27 cellular contexts compared by ENCODE assay signal in the genomic region with DNA sequence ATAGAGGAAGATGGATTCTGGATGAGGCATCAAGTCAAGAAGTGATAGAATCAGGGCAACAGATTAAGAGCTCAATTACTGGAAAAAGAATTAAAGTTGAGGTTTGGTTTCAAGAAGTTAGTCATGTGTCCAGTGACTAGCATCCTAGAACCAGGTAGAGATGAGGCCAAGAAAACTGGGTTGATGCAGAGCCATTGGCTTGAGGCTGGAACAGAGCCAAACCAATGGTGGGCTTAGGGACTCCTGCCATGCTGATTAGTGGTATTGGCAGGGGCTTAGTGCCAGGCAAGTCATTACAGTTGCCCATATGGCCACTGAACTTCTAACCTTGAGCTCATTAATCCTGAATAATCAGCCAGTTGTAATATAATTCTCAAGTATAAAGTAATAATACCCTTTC.
"Had no signal": no experiment of that assay in that cellular context is flagged by ENCODE, and none has a peak within 500 bp of the region (broad histone marks: within the 10 kb centered on the region; RNA-seq: fewer than 3 reads in every experiment).

No MANE protein-coding gene starts in this region.

- DNase-seq: activated CD4-positive, alpha-beta T cell treated with anti-CD3 and anti-CD28 coated beads for 48 hours; activated CD4-positive, alpha-beta T cell treated with anti-CD3 and anti-CD28 coated beads, Interleukin-2, amount 50 U/mL, for 48 hours; activated CD8-positive, alpha-beta memory T cell treated with anti-CD3 and anti-CD28 coated beads for 24 hours; activated effector memory CD4-positive, alpha-beta T cell treated with Interleukin-2 at 50 U/mL for 16 hours; activated naive CD4-positive, alpha-beta T cell treated with Interleukin-2 at 50 U/mL for 16 hours; central memory CD4-positive, alpha-beta T cell; foreskin keratinocyte; heart left ventricle; hypothalamus; immature natural killer cell; kidney; left colon; midbrain; naive thymus-derived CD4-positive, alpha-beta T cell; nucleus accumbens; pancreas; psoas muscle; stimulated activated naive CD4-positive, alpha-beta T cell treated with Interleukin-2 at 50 U/mL for 16 hours; T1000; WERI-Rb-1 had no signal

- H3K27me3 Mint-ChIP-seq: activated naive CD8-positive, alpha-beta T cell; memory B cell; naive thymus-derived CD4-positive, alpha-beta T cell had no signal

- H3K27ac Mint-ChIP-seq: activated naive CD8-positive, alpha-beta T cell; memory B cell; naive thymus-derived CD4-positive, alpha-beta T cell had no signal

- H3K9me3 ChIP-seq: heart left ventricle, pancreas, psoas muscle, right atrium auricular region, tibial nerve had no signal

- H3K27ac ChIP-seq: foreskin keratinocyte, heart left ventricle, pancreas, psoas muscle, right atrium auricular region, tibial nerve, WERI-Rb-1 had no signal

- ATAC-seq: activated CD4-positive, CD25-positive, alpha-beta regulatory T cell treated with anti-CD3 and anti-CD28 coated beads, Interleukin-2, amount 50 U/mL, for 24 hours; esophagus mucosa; foreskin keratinocyte; left colon; naive thymus-derived CD4-positive, alpha-beta T cell; psoas muscle had no signal

- H3K4me1 Mint-ChIP-seq: neural crest cell had no signal

- H3K27me3 ChIP-seq: foreskin keratinocyte, heart left ventricle, pancreas, right atrium auricular region, tibial nerve had no signal

- H3K36me3 ChIP-seq: heart left ventricle, pancreas, right atrium auricular region, tibial nerve, WERI-Rb-1 had no signal

- H3K4me3 ChIP-seq: heart left ventricle, pancreas, psoas muscle, right atrium auricular region, tibial nerve had no signal

- H3K4me3 Mint-ChIP-seq: activated naive CD8-positive, alpha-beta T cell; immature natural killer cell; memory B cell; neural crest cell had no signal

- H3K4me1 ChIP-seq: psoas muscle had no signal

- H3K9me3 Mint-ChIP-seq: immature natural killer cell, neural crest cell had no signal
